In the genomic region with DNA sequence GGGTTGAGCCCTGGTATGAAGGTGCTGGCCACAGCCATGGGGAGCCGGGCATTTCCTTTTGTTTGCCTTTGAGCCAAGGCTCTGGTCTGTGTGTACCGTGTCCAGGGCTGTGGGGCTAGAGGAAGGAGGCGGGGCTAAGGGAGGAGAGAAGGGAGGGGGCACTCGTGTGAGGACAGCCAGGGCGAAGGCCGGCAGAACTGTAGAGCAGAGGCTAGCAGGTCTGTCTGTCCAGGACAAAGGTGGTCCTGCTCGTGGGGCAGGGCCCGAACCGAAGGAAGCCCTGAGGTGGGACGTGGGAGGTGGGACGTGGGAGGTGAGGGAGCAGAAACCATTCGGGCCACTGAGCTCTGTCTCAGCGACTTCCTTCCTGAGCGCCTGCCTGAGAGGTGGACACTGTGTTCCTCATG, we compare ENCODE assay signal across 12 cellular contexts. TPM values are rescaled to one million over a fixed set of nuclear protein-coding genes. Genes with fewer than 3 reads are reported as not detected.
DNase-seq lines count a peak whose midpoint lies in the region; ATAC-seq and TF ChIP-seq lines count a peak whose summit lies in the region.
"Had no signal": no experiment of that assay in that cellular context is flagged by ENCODE, and none has a peak within 500 bp of the region (broad histone marks: within the 10 kb centered on the region; RNA-seq: fewer than 3 reads in every experiment).

No MANE protein-coding gene starts in this region.

- H3K9me3 Mint-ChIP-seq in natural killer cell treated with Interleukin-12 subunit alpha and Interleukin-12 subunit beta and Interleukin-15 and Interleukin-18, amount 100 ng/mL, for 72 hours = no peaks in the 10 kb centered on the region
- no peaks in the 10 kb centered on the region for H3K9me3 Mint-ChIP-seq in natural killer cell
- no peaks in the 10 kb centered on the region for H3K9me3 Mint-ChIP-seq in neural progenitor cell

- no peaks in the 10 kb centered on the region for H4K20me1 ChIP-seq in neural progenitor cell (ENCODE audit: low read depth)

- no peaks in the 10 kb centered on the region for H3K27me3 Mint-ChIP-seq in natural killer cell treated with Interleukin-12 subunit alpha and Interleukin-12 subunit beta and Interleukin-15 and Interleukin-18, amount 100 ng/mL, for 72 hours
- no peaks in the 10 kb centered on the region for H3K27me3 Mint-ChIP-seq in natural killer cell (ENCODE audit: low read depth in 2 of 2)
- peaks cover 5% of the 10 kb centered on the region for H3K27me3 Mint-ChIP-seq in neural progenitor cell (ENCODE audit: insufficient read depth, low read depth)

- no peak for TF ChIP-seq CTCF in natural killer cell (IDR thresholded peaks at IDR 0.05)
- TF ChIP-seq CTCF in neural progenitor cell (IDR thresholded peaks at IDR 0.05) = no peak

- no peak overlapping the region for H3K9ac ChIP-seq in neural progenitor cell

- peak overlapping the region; percentile 22 for H3K4me3 Mint-ChIP-seq in natural killer cell treated with Interleukin-12 subunit alpha and Interleukin-12 subunit beta and Interleukin-15 and Interleukin-18, amount 100 ng/mL, for 72 hours
- H3K4me3 Mint-ChIP-seq in natural killer cell = no peak overlapping the region
- peak overlapping the region; percentile 55 for H3K4me3 Mint-ChIP-seq in neural progenitor cell

- no peak overlapping the region for H3K27ac ChIP-seq in neural progenitor cell
- H3K27ac ChIP-seq in aorta (ENCODE audit: low read depth in 1 of 2, low read length in 2 of 2) = peak overlapping the region; percentile 46 to 95
- H3K27ac ChIP-seq: SJCRH30 had no signal

- no peak for DNase-seq in natural killer cell treated with Interleukin-12 subunit alpha and Interleukin-12 subunit beta and Interleukin-15 and Interleukin-18, amount 100 ng/mL, for 72 hours (ENCODE audit: low spot score)
- DNase-seq in natural killer cell (no peak), Right ventricle myocardium superior (peak; percentile 68), neural progenitor cell (ENCODE audit: low spot score) (peak; percentile 68), aorta (peak; percentile 69 to 85), NCI-H510A (lab: John Stamatoyannopoulos, UW) (no peak)
- DNase-seq: activated CD8-positive, alpha-beta memory T cell treated with anti-CD3 and anti-CD28 coated beads, Interleukin-2, amount 50 U/mL, for 4 hours; BE2C; NCI-H1930 had no signal

- H3K4me2 ChIP-seq in neural progenitor cell = peak overlapping the region; percentile 38

- H3K9me3 ChIP-seq in neural progenitor cell (ENCODE audit: low read depth) (no peaks in the 10 kb centered on the region), aorta (ENCODE audit: control insufficient read depth, low read length) (no peaks in the 10 kb centered on the region)
- H3K9me3 ChIP-seq: BE2C, SJCRH30 had no signal

- no peaks in the 10 kb centered on the region for H3F3A ChIP-seq in neural progenitor cell (ENCODE audit: low read depth)

- no peaks in the 10 kb centered on the region for H3K36me3 Mint-ChIP-seq in natural killer cell treated with Interleukin-12 subunit alpha and Interleukin-12 subunit beta and Interleukin-15 and Interleukin-18, amount 100 ng/mL, for 72 hours
- no peaks in the 10 kb centered on the region for H3K36me3 Mint-ChIP-seq in natural killer cell
- H3K36me3 Mint-ChIP-seq in neural progenitor cell = peaks cover 4% of the 10 kb centered on the region

- no peak overlapping the region for H3K4me3 ChIP-seq in neural progenitor cell
- no peak overlapping the region for H3K4me3 ChIP-seq in aorta (ENCODE audit: low read length in 2 of 2)
- H3K4me3 ChIP-seq: SJCRH30 had no signal

- H3K4me1 Mint-ChIP-seq in natural killer cell treated with Interleukin-12 subunit alpha and Interleukin-12 subunit beta and Interleukin-15 and Interleukin-18, amount 100 ng/mL, for 72 hours (ENCODE audit: low read depth in 2 of 2) = peaks cover 11 to 22% of the 10 kb centered on the region in 2 donors
- peaks cover 0 to 10% of the 10 kb centered on the region in 2 donors for H3K4me1 Mint-ChIP-seq in natural killer cell
- H3K4me1 Mint-ChIP-seq in neural progenitor cell = peaks cover 13% of the 10 kb centered on the region

- H3K27ac Mint-ChIP-seq in natural killer cell treated with Interleukin-12 subunit alpha and Interleukin-12 subunit beta and Interleukin-15 and Interleukin-18, amount 100 ng/mL, for 72 hours = peak overlapping the region; percentile 59 to 89
- peak overlapping the region in 1 of 2 donors; percentile 61 for H3K27ac Mint-ChIP-seq in natural killer cell
- H3K27ac Mint-ChIP-seq in neural progenitor cell = peak overlapping the region; percentile 89

- peak; percentile 28 to 61 for ATAC-seq in natural killer cell treated with Interleukin-12 subunit alpha and Interleukin-12 subunit beta and Interleukin-15 and Interleukin-18, amount 100 ng/mL, for 72 hours
- ATAC-seq in natural killer cell (no peak), Right ventricle myocardium superior (ENCODE audit: poor library complexity) (peak; percentile 65), aorta (ENCODE audit: low FRiP score) (peak; percentile 60), GM19351 (IDR thresholded peaks at IDR 0.05; ENCODE audit: unreplicated experiment) (no peak), HG02870 (IDR thresholded peaks at IDR 0.05; ENCODE audit: unreplicated experiment) (no peak)

- no peaks in the 10 kb centered on the region for H3K27me3 ChIP-seq in neural progenitor cell
- no peaks in the 10 kb centered on the region for H3K27me3 ChIP-seq in aorta (ENCODE audit: control insufficient read depth in 1 of 2, insufficient read depth in 2 of 2, low read length in 1 of 2)
- H3K27me3 ChIP-seq: BE2C, SJCRH30 had no signal

- H2AFZ ChIP-seq in neural progenitor cell (replicated peaks) = peak overlapping the region; percentile 68

- H3K4me1 ChIP-seq in neural progenitor cell = peaks cover 10% of the 10 kb centered on the region
- H3K4me1 ChIP-seq in aorta (ENCODE audit: control insufficient read depth in 1 of 2, insufficient read depth in 2 of 2, low read length in 2 of 2) = peaks cover 0 to 2% of the 10 kb centered on the region in 2 donors
- H3K4me1 ChIP-seq: BE2C had no signal

- H3K79me2 ChIP-seq in neural progenitor cell (ENCODE audit: low read depth) = no peaks in the 10 kb centered on the region

- intact Hi-C loops in natural killer cell (cut with micrococcal nuclease) (no loop called here), Right ventricle myocardium superior (cut with DNase I) (no loop called here), aorta (cut with DNase I) (loop anchor here in 1 of 2 donors (2.0 to 10.0 kb wide), 2 partner anchors 41 to 81 kb away; a partner anchor contains a TSS)

- H3K36me3 ChIP-seq in neural progenitor cell (no peaks in the 10 kb centered on the region), aorta (ENCODE audit: control insufficient read depth in 1 of 2, insufficient read depth in 2 of 2, low read length in 1 of 2) (peaks cover 0 to 3% of the 10 kb centered on the region in 2 donors)
- H3K36me3 ChIP-seq: BE2C, SJCRH30 had no signal

- 17 to 19% methylated on average over 14 of the region's 14 CpGs for WGBS in aorta, 2 donors

RNA-seq across cellular contexts. Expression of a gene that starts 41.3 kb away (rescaled TPM):
- 10 to 100 TPM; 41.4 to 43.3 TPM for total RNA-seq in natural killer cell treated with Interleukin-12 subunit alpha and Interleukin-12 subunit beta and Interleukin-15 and Interleukin-18, amount 100 ng/mL, for 72 hours
- total RNA-seq in natural killer cell (10 to 100 TPM; 40.7 to 72.5 (median 47.5) TPM), Right ventricle myocardium superior (25.0 TPM), neural progenitor cell (ENCODE audit: low replicate concordance) (5.2 and 12.4 TPM in 2 replicates), aorta (10 to 100 TPM; 52.1 to 58.2 TPM)
- 10 to 100 TPM; 23.8 to 81.0 TPM for polyA plus RNA-seq in aorta

RNA-seq across cellular contexts. Expression of a gene that starts 54.4 kb away (rescaled TPM):
- total RNA-seq in natural killer cell treated with Interleukin-12 subunit alpha and Interleukin-12 subunit beta and Interleukin-15 and Interleukin-18, amount 100 ng/mL, for 72 hours = 1 to 10 TPM; 7.0 to 8.8 TPM
- total RNA-seq in natural killer cell = 10 to 100 TPM; 27.0 to 48.1 (median 32.3) TPM
- 0.59 TPM for total RNA-seq in Right ventricle myocardium superior
- 0.56 and 1.4 TPM in 2 replicates for total RNA-seq in neural progenitor cell (ENCODE audit: low replicate concordance)
- 10 to 100 TPM in 1 of 2 donors, 1 to 10 TPM in 1; 3.7 to 11.5 TPM for total RNA-seq in aorta
- 1 to 10 TPM; 1.6 to 3.4 TPM for polyA plus RNA-seq in aorta
- total RNA-seq: SJCRH30 had no signal

Comparison
In these comparisons a context has a peak if more than half of its experiments do, and no peak if none do; other contexts are left out.
1. ATAC-seq: peak in natural killer cell treated with Interleukin-12 subunit alpha and Interleukin-12 subunit beta and Interleukin-15 and Interleukin-18, amount 100 ng/mL, for 72 hours (2 of 2), Right ventricle myocardium superior (single experiment) and aorta (single experiment); none in natural killer cell (0 of 3), GM19351 (single experiment) and HG02870 (single experiment).
2. DNase-seq: peak in Right ventricle myocardium superior (single experiment), neural progenitor cell (single experiment) and aorta (2 of 2); none in natural killer cell treated with Interleukin-12 subunit alpha and Interleukin-12 subunit beta and Interleukin-15 and Interleukin-18, amount 100 ng/mL, for 72 hours (single experiment), natural killer cell (single experiment) and NCI-H510A (single experiment).